6 cellular contexts compared by ENCODE assay signal in genomic region chr1:1013922-1014617, GRCh38. TPM values are rescaled to one million over a fixed set of nuclear protein-coding genes. Genes with fewer than 3 reads are reported as not detected.
A peak's percentile ranks its signal among the peaks of the same experiment; 100 is the strongest.
DNase-seq lines count a peak whose midpoint lies in the region; ATAC-seq lines count a peak whose summit lies in the region.

No MANE protein-coding gene starts in this region.

- H3K4me1 ChIP-seq in BLaER1 treated with 17β-estradiol and CSF1 and Interleukin-3, amounts not matched to agents 10 nM and 100 nM, result peaks cover 29 to 46% (median 39%) of the 10 kb centered on the region in 10 experiments
- peaks cover 6 to 13% of the 10 kb centered on the region in 2 donors for H3K4me1 ChIP-seq in duodenal mucosa (ENCODE audit: control insufficient read depth in 1 of 2, insufficient read depth in 2 of 2, low read length in 2 of 2)

- DNase-seq in NCI-H510A treated with DMSO at 0.1 percent for 48 hours (lab: John Stamatoyannopoulos, UW) (peak; percentile 91), sciatic nerve (ENCODE audit: low spot score) (no peak), epidermal melanocyte (ENCODE audit: insufficient read length, low spot score) (no peak), NCI-H2107 treated with DMSO at 0.1 percent for 48 hours (lab: John Stamatoyannopoulos, UW; ENCODE audit: unreplicated experiment) (no peak)

- H3K36me3 ChIP-seq in BLaER1 treated with 17β-estradiol and CSF1 and Interleukin-3, amounts not matched to agents 10 nM and 100 nM, result no peaks in the 10 kb centered on the region
- no peaks in the 10 kb centered on the region for H3K36me3 ChIP-seq in duodenal mucosa (ENCODE audit: control insufficient read depth in 1 of 2, insufficient read depth in 2 of 2, low read length in 2 of 2)

- intact Hi-C loops in sciatic nerve (cut with DNase I), result no loop called here

- H3K9me3 ChIP-seq in BLaER1 treated with 17β-estradiol and CSF1 and Interleukin-3, amounts not matched to agents 10 nM and 100 nM (replicated peaks in 1 of 11), result peaks cover 0 to 6% (median 0%) of the 10 kb centered on the region in 11 experiments; a peak in 3 of 22 replicates
- H3K9me3 ChIP-seq in duodenal mucosa (ENCODE audit: control insufficient read depth in 1 of 2, low read length in 2 of 2), result no peaks in the 10 kb centered on the region

- peak overlapping the region; percentile 94 to 99 (median 97) for H3K4me2 ChIP-seq in BLaER1 treated with 17β-estradiol and CSF1 and Interleukin-3, amounts not matched to agents 10 nM and 100 nM

- H3K27ac ChIP-seq in BLaER1 treated with 17β-estradiol and CSF1 and Interleukin-3, amounts not matched to agents 10 nM and 100 nM, result peak overlapping the region; percentile 36 to 84 (median 78); a peak in 20 of 22 replicates
- peak overlapping the region; percentile 86 for H3K27ac ChIP-seq in duodenal mucosa (ENCODE audit: low read depth, low read length)

- ATAC-seq in sciatic nerve, result peak; percentile 58

- H3K4me3 ChIP-seq in BLaER1 treated with 17β-estradiol and CSF1 and Interleukin-3, amounts not matched to agents 10 nM and 100 nM, result peak overlapping the region; percentile 63 to 81 (median 68)
- peak overlapping the region; percentile 65 to 77 for H3K4me3 ChIP-seq in duodenal mucosa (ENCODE audit: low read depth in 1 of 2, low read length in 2 of 2)

- no peaks in the 10 kb centered on the region for H4K20me1 ChIP-seq in BLaER1 treated with 17β-estradiol and CSF1 and Interleukin-3, amounts not matched to agents 10 nM and 100 nM

- H3K27me3 ChIP-seq in BLaER1 treated with 17β-estradiol and CSF1 and Interleukin-3, amounts not matched to agents 10 nM and 100 nM, result peaks cover 0 to 12% (median 0%) of the 10 kb centered on the region in 11 experiments; a peak in 5 of 22 replicates
- H3K27me3 ChIP-seq in duodenal mucosa (ENCODE audit: control insufficient read depth in 1 of 2, insufficient read depth in 2 of 2, low read length in 2 of 2), result no peaks in the 10 kb centered on the region

- peak overlapping the region; percentile 70 to 82 (median 79) for H3K9ac ChIP-seq in BLaER1 treated with 17β-estradiol and CSF1 and Interleukin-3, amounts not matched to agents 10 nM and 100 nM
- peak overlapping the region; percentile 90 to 93 for H3K9ac ChIP-seq in duodenal mucosa (ENCODE audit: low read depth in 1 of 2, low read length in 2 of 2)

RNA-seq across cellular contexts. Expression of gene ISG15, which starts 0.8 kb away (rescaled TPM):
- total RNA-seq in sciatic nerve, result 18.8 TPM

RNA-seq across cellular contexts. Expression of gene AGRN, which starts 5.8 kb away (rescaled TPM):
- 22.0 TPM for total RNA-seq in sciatic nerve

RNA-seq across cellular contexts. Expression of gene HES4, which starts 14.2 kb away (rescaled TPM):
- total RNA-seq in sciatic nerve, result 30.5 TPM

RNA-seq across cellular contexts. Expression of gene PERM1, which starts 32.2 kb away (rescaled TPM):
- not detected for total RNA-seq in sciatic nerve

RNA-seq across cellular contexts. Expression of gene PLEKHN1, which starts 47.8 kb away (rescaled TPM):
- total RNA-seq in sciatic nerve, result 0.40 TPM
